In the genomic region with DNA sequence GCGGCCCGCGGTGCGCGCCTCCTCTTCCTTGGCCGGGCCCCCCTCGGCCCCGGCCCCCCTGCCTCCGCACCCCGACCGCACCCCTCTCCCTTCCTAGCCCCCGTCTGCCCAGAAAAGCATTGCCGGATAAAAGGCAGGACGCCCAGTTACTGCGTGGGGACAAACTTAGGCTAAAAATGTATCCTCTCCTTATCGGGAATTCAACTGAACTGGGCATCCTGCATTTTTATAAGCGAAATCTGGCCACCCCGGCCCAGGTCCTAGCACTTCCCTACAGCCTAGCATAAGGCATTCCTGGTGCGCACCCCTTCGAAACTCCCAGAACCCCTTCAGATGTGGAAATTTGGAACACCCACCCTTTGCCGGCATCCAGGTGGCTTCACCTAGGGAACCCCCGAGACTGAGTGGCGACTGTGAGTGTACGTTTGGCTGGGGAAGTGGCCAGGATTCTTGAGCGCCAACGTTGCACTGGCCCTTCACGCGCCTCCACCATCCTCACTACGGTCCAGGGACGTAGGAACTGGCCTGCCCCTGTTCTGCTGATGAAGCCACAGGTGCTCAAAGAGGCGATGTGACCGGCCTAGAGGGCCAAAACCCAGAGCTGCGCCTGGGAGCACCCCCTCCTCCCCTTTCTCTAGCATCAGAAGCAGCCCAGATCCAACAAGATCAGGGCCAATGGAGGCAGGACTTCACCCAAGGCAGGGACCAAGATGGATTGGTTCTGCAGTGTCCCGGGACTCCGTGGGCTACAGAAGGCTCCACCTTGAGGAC, we compare ENCODE assay signal across 9 cellular contexts. TPM values are rescaled to one million over a fixed set of nuclear protein-coding genes. Genes with fewer than 3 reads are reported as not detected.
A peak's percentile ranks its signal among the peaks of the same experiment; 100 is the strongest.
DNase-seq lines count a peak whose midpoint lies in the region; ATAC-seq and TF ChIP-seq lines count a peak whose summit lies in the region.
"Had no signal": no experiment of that assay in that cellular context is flagged by ENCODE, and none has a peak within 500 bp of the region (broad histone marks: within the 10 kb centered on the region; RNA-seq: fewer than 3 reads in every experiment).

No MANE protein-coding gene starts in this region.

- CTCF ChIA-PET in AG04450 (lab: Charles Lee), result interaction anchor here (1.8 kb wide), 1 partner anchor 243 kb away, joined by 11 read pairs; no protein-coding TSS in a partner anchor
- CTCF ChIA-PET in naive thymus-derived CD4-positive, alpha-beta T cell (lab: Charles Lee), result interaction anchor here (1.0 to 1.8 kb wide), 3 partner anchors 22 to 243 kb away, joined by 3 to 12 read pairs (median 3); no protein-coding TSS in a partner anchor

- peaks cover 5% of the 10 kb centered on the region; the same call in 1 of the 2 replicates for H3K4me1 ChIP-seq in HUES6 (ENCODE audit: control insufficient read depth, insufficient read depth, low read length)
- peaks cover 5 to 12% of the 10 kb centered on the region in 2 donors for H3K4me1 ChIP-seq in naive thymus-derived CD4-positive, alpha-beta T cell (ENCODE audit: control insufficient read depth in 2 of 2, insufficient read depth in 2 of 2, low read length in 2 of 2)

- no peaks in the 10 kb centered on the region for H3K9me3 ChIP-seq in AG04450 (ENCODE audit: control insufficient read depth, insufficient read depth, low read length)
- H3K9me3 ChIP-seq in HUES6 (ENCODE audit: control insufficient read depth, insufficient read depth, low read depth, low read length), result no peaks in the 10 kb centered on the region
- H3K9me3 ChIP-seq in naive thymus-derived CD4-positive, alpha-beta T cell (ENCODE audit: control insufficient read depth in 2 of 3, low read length in 3 of 3), result no peaks in the 10 kb centered on the region

- no peaks in the 10 kb centered on the region for H3K27me3 Mint-ChIP-seq in central memory CD8-positive, alpha-beta T cell
- H3K27me3 Mint-ChIP-seq in naive thymus-derived CD4-positive, alpha-beta T cell, result peaks cover 0 to 35% (median 7%) of the 10 kb centered on the region in 5 donors

- no peaks in the 10 kb centered on the region for H3K9me3 Mint-ChIP-seq in central memory CD8-positive, alpha-beta T cell
- no peaks in the 10 kb centered on the region for H3K9me3 Mint-ChIP-seq in naive thymus-derived CD4-positive, alpha-beta T cell

- no peak for TF ChIP-seq CTCF in AG04450 (IDR thresholded peaks at IDR 0.05; ENCODE audit: low read depth, low read length)

- H3K27me3 ChIP-seq in AG04450 (ENCODE audit: control insufficient read depth, insufficient read depth, low read length) (peaks cover 7% of the 10 kb centered on the region), HUES6 (ENCODE audit: control insufficient read depth, insufficient read depth, low read length) (peaks cover 33% of the 10 kb centered on the region)
- no peaks in the 10 kb centered on the region for H3K27me3 ChIP-seq in naive thymus-derived CD4-positive, alpha-beta T cell (ENCODE audit: control insufficient read depth in 2 of 2, insufficient read depth in 2 of 2, low read length in 2 of 2)

- POLR2A ChIA-PET in AG04450 (lab: Yijun Ruan, JAX), result interaction anchor here (1.0 kb wide), 1 partner anchor 201 kb away, joined by 4 read pairs; a partner anchor contains a TSS
- POLR2A ChIA-PET in naive thymus-derived CD4-positive, alpha-beta T cell (lab: Charles Lee), result interaction anchor here (1.0 kb wide), 1 partner anchor 74 kb away, joined by 4 read pairs; no protein-coding TSS in a partner anchor

- H3K4me3 ChIP-seq in AG04450 (ENCODE audit: low read depth, low read length) (peak overlapping the region; percentile 43), HUES6 (ENCODE audit: low read depth, low read length) (peak overlapping the region; percentile 56)
- no peak overlapping the region for H3K4me3 ChIP-seq in naive thymus-derived CD4-positive, alpha-beta T cell (ENCODE audit: low read length)

- peaks cover 16% of the 10 kb centered on the region for H3K4me1 Mint-ChIP-seq in central memory CD8-positive, alpha-beta T cell
- H3K4me1 Mint-ChIP-seq in naive thymus-derived CD4-positive, alpha-beta T cell, result peaks cover 13 to 28% (median 21%) of the 10 kb centered on the region in 7 donors

- peak overlapping the region; percentile 73 for H3K4me3 Mint-ChIP-seq in central memory CD8-positive, alpha-beta T cell
- H3K4me3 Mint-ChIP-seq in naive thymus-derived CD4-positive, alpha-beta T cell, result peak overlapping the region; percentile 36 to 85 (median 68)

- intact Hi-C loops in naive thymus-derived CD4-positive, alpha-beta T cell (cut with micrococcal nuclease), result loop anchor here (1.0 to 2.0 kb wide), 6 partner anchors 22 to 243 kb away; a partner anchor contains a TSS

- no peak overlapping the region for H3K9ac ChIP-seq in HUES6 (ENCODE audit: low read length)

- DNase-seq in AG04450 (ENCODE audit: low read depth, low spot score) (no peak), superior temporal gyrus (ENCODE audit: extremely low spot score) (no peak), OCI-M1 (lab: John Stamatoyannopoulos, UW) (no peak)
- no peak for DNase-seq in central memory CD8-positive, alpha-beta T cell (ENCODE audit: low spot score in 2 of 2)
- DNase-seq in naive thymus-derived CD4-positive, alpha-beta T cell, result no peak

- no peak for ATAC-seq in central memory CD8-positive, alpha-beta T cell (replicated peaks; ENCODE audit: extremely low read depth, poor library complexity, severe bottlenecking)
- no peak for ATAC-seq in naive thymus-derived CD4-positive, alpha-beta T cell
- ATAC-seq in HG02610 (IDR thresholded peaks at IDR 0.05; ENCODE audit: unreplicated experiment), result no peak
- ATAC-seq in GM18868 (IDR thresholded peaks at IDR 0.05; ENCODE audit: unreplicated experiment), result no peak

- no peaks in the 10 kb centered on the region for H3K36me3 ChIP-seq in HUES6 (ENCODE audit: control insufficient read depth, insufficient read depth, low read length)
- no peaks in the 10 kb centered on the region for H3K36me3 ChIP-seq in naive thymus-derived CD4-positive, alpha-beta T cell (ENCODE audit: control insufficient read depth in 2 of 3, insufficient read depth in 3 of 3, low read length in 3 of 3)

- H3K27ac ChIP-seq in AG04450 (ENCODE audit: low read depth, low read length) (no peak overlapping the region), HUES6 (ENCODE audit: low read depth, low read length) (no peak overlapping the region)
- H3K27ac ChIP-seq in naive thymus-derived CD4-positive, alpha-beta T cell (ENCODE audit: low read depth, low read length), result no peak overlapping the region

- peaks cover 7% of the 10 kb centered on the region for H3K36me3 Mint-ChIP-seq in central memory CD8-positive, alpha-beta T cell (ENCODE audit: insufficient read depth)
- no peaks in the 10 kb centered on the region for H3K36me3 Mint-ChIP-seq in naive thymus-derived CD4-positive, alpha-beta T cell

- H3K27ac Mint-ChIP-seq in central memory CD8-positive, alpha-beta T cell (ENCODE audit: low read depth), result peak overlapping the region; percentile 53
- H3K27ac Mint-ChIP-seq in naive thymus-derived CD4-positive, alpha-beta T cell, result peak overlapping the region in 1 of 9 donors; percentile 67

RNA-seq across cellular contexts. Expression of a gene that starts 5.7 kb away (rescaled TPM):
- polyA plus RNA-seq in AG04450 (2011; rRNA removed), result 83.1 and 95.4 TPM in 2 replicates
- polyA minus RNA-seq in AG04450 (2011; rRNA and poly(A)+ RNA removed), result 84.3 and 91.9 TPM in 2 replicates
- 100 to 1,000 TPM in 1 of 5 experiments, 10 to 100 TPM in 4; 80.7 to 101 (median 91.8) TPM for total RNA-seq in naive thymus-derived CD4-positive, alpha-beta T cell
- 10 to 100 TPM; 69.4 to 96.8 TPM for polyA plus RNA-seq in naive thymus-derived CD4-positive, alpha-beta T cell

RNA-seq across cellular contexts. Expression of a gene that starts 44.4 kb away (rescaled TPM):
- not detected in 2 replicates for polyA plus RNA-seq in AG04450 (2011; rRNA removed)
- not detected in 2 replicates for polyA minus RNA-seq in AG04450 (2011; rRNA and poly(A)+ RNA removed)
- under 1 TPM in 2 of 5 experiments, not detected in 3; 0.12 to 0.27 TPM for total RNA-seq in naive thymus-derived CD4-positive, alpha-beta T cell
- not detected for polyA plus RNA-seq in naive thymus-derived CD4-positive, alpha-beta T cell
- total RNA-seq: HT1080 had no signal

RNA-seq across cellular contexts. Expression of a gene that starts 44.7 kb away (rescaled TPM):
- polyA plus RNA-seq in AG04450 (2011; rRNA removed), result 2.2 and 3.1 TPM in 2 replicates
- polyA minus RNA-seq in AG04450 (2011; rRNA and poly(A)+ RNA removed), result 1.4 and 3.5 TPM in 2 replicates
- 10 to 100 TPM; 15.2 to 26.5 (median 16.1) TPM for total RNA-seq in naive thymus-derived CD4-positive, alpha-beta T cell
- polyA plus RNA-seq in naive thymus-derived CD4-positive, alpha-beta T cell, result 1 to 10 TPM; 6.1 to 7.4 TPM
